Comparison of ENCODE assay signal across 9 cellular contexts in the genomic region with DNA sequence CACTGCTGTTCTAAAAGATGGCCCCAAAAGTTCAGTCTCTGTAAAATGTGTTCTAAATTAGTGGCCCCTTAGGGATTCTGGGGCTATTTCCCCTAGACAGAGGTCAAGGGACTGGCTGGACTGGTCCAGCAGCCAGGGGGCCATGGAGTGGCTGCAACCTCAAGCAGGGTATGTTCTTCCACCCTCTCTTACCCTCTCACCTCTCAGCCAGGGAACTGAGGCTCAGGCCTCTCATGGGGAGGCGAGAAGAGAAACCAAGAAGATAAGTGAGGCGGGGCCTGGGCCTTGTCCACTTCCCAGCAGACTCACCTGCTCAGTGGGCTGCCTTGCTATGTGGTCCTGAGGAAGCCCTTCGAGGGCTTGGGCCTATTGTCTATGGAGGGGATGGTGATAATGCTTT.
"Had no signal": no experiment of that assay in that cellular context is flagged by ENCODE, and none has a peak within 500 bp of the region (broad histone marks: within the 10 kb centered on the region; RNA-seq: fewer than 3 reads in every experiment).

No MANE protein-coding gene starts in this region.

- H3K4me1 ChIP-seq: HAP-1 had no signal

- H3K4me3 ChIP-seq: GM23248, HAP-1 had no signal

- ATAC-seq: HCT116, HepG2 had no signal

- H3K9me3 Mint-ChIP-seq: IgD-negative memory B cell had no signal

- H3K36me3 Mint-ChIP-seq: IgD-negative memory B cell had no signal

- H3K9me3 ChIP-seq: HAP-1 had no signal

- H3K36me3 ChIP-seq: HAP-1 had no signal

- DNase-seq: GM23248, GOT3, H7, HFFc6, KBM-7 had no signal

- H3K4me1 Mint-ChIP-seq: IgD-negative memory B cell had no signal

- H3K4me3 Mint-ChIP-seq: HFFc6, IgD-negative memory B cell had no signal

- H3K27me3 Mint-ChIP-seq: IgD-negative memory B cell had no signal

- H3K27ac Mint-ChIP-seq: HFFc6, IgD-negative memory B cell had no signal
